Comparison of ENCODE assay signal across 9 cellular contexts in the genomic region with DNA sequence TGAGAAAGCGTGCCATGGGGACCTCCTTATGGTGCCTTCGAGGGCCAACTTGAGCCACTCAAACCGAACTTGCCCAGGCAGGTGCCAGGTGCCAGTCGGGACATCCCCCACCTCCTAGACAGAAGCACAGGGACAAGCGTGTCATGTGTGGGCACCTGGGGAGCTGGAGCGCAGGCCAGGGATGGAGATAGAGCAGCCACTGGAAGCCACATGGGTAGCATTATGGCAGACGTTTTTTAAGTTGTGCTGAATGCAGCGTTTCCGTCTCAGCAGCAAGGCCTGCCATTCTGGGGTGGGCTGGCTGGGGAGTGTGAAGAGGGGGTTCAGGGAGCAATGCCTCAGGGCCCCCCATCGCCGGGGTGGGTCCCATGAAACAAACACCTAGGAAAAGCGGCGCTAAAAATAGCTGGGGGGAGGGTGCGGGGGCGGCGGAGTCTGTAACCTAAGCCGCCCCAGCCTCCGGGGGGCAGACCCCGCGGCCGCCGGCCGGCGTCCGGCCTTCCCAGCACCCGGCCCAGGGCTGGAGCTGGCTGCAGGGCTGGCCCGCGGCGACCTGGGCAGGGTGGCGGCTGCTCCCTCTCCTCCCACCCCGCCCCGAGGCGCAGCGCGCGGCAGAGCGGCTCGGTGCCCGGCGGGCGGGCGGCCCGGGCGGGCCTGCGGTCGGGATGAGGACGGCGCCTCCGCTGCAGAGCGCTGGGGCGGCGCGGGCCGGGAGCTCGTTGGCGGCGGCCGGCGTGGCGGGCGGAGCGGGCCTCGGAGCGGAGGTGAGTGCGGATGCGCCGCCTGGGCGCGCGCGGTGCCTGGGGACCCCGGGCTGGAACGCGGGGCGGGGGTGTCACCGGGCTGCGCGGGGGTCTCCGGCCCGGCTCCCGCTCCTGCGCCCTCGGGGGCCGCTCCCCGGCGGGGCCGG. TPM values are rescaled to one million over a fixed set of nuclear protein-coding genes. Genes with fewer than 3 reads are reported as not detected.
A peak's percentile ranks its signal among the peaks of the same experiment; 100 is the strongest.
DNase-seq lines count a peak whose midpoint lies in the region; ATAC-seq and TF ChIP-seq lines count a peak whose summit lies in the region.
"Had no signal": no experiment of that assay in that cellular context is flagged by ENCODE, and none has a peak within 500 bp of the region (broad histone marks: within the 10 kb centered on the region; RNA-seq: fewer than 3 reads in every experiment).

A gene with protein sequence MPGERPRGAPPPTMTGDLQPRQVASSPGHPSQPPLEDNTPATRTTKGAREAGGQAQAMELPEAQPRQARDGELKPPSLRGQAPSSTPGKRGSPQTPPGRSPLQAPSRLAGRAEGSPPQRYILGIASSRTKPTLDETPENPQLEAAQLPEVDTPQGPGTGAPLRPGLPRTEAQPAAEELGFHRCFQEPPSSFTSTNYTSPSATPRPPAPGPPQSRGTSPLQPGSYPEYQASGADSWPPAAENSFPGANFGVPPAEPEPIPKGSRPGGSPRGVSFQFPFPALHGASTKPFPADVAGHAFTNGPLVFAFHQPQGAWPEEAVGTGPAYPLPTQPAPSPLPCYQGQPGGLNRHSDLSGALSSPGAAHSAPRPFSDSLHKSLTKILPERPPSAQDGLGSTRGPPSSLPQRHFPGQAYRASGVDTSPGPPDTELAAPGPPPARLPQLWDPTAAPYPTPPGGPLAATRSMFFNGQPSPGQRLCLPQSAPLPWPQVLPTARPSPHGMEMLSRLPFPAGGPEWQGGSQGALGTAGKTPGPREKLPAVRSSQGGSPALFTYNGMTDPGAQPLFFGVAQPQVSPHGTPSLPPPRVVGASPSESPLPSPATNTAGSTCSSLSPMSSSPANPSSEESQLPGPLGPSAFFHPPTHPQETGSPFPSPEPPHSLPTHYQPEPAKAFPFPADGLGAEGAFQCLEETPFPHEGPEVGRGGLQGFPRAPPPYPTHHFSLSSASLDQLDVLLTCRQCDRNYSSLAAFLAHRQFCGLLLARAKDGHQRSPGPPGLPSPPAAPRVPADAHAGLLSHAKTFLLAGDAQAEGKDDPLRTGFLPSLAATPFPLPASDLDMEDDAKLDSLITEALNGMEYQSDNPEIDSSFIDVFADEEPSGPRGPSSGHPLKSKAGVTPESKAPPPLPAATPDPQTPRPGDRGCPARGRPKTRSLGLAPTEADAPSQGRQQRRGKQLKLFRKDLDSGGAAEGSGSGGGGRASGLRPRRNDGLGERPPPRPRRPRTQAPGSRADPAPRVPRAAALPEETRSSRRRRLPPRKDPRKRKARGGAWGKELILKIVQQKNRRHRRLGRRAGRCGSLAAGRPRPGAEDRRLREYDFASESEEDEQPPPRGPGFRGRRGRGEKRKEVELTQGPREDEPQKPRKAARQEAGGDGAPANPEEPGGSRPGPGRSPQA (N-terminal part only) (plus strand): TSS at position 469 of the 910 bp plus-strand sequence. CDS start 44,512 bp downstream, outside the sequence.

- H3K27ac Mint-ChIP-seq in CD14-positive monocyte = no peak within 1 kb of the TSS
- H3K27ac Mint-ChIP-seq: T-helper 1 cell treated with Interleukin-12 subunit alpha and Interleukin-12 subunit beta and Interleukin-4 antibody, amounts not matched to agents 30 μg/mL and 1 μg/mL, for 36 hours had no signal

- H3K4me1 ChIP-seq in osteoblast (ENCODE audit: insufficient read depth, low read length) = peaks cover 15% of the 10 kb centered on the region

- H3K27me3 ChIP-seq in osteoblast (ENCODE audit: insufficient read depth, low read length) = no peaks in the 10 kb centered on the region

- intact Hi-C loops in CD14-positive monocyte (cut with micrococcal nuclease) = no loop called here

- H3K9me3 ChIP-seq in osteoblast (ENCODE audit: low read depth, low read length) = no peaks in the 10 kb centered on the region

- H3K4me3 Mint-ChIP-seq in CD14-positive monocyte = peak within 1 kb of the TSS; percentile 41 to 83
- H3K4me3 Mint-ChIP-seq: T-helper 1 cell treated with Interleukin-12 subunit alpha and Interleukin-12 subunit beta and Interleukin-4 antibody, amounts not matched to agents 30 μg/mL and 1 μg/mL, for 36 hours had no signal

- H4K20me1 ChIP-seq in osteoblast (ENCODE audit: insufficient read depth, low read length) = no peaks in the 10 kb centered on the region

- peaks cover 0 to 2% of the 10 kb centered on the region in 2 donors for H3K36me3 Mint-ChIP-seq in CD14-positive monocyte

- no peak for TF ChIP-seq CTCF in CD14-positive monocyte (IDR thresholded peaks at IDR 0.05)
- TF ChIP-seq CTCF in osteoblast (IDR thresholded peaks at IDR 0.05; ENCODE audit: extremely low read depth, low read depth, low read length) = no peak

- DNase-seq in CD14-positive monocyte (ENCODE audit: low spot score) (peak; percentile 22), RPMI7951 (ENCODE audit: low read depth) (peak; percentile 55), glomerular endothelial cell (ENCODE audit: extremely low read depth, low read depth, low spot score) (no peak), osteoblast (ENCODE audit: insufficient read length, low spot score, missing footprints) (peak; percentile 99), AML-193 (lab: John Stamatoyannopoulos, UW) (no peak)

- H2AFZ ChIP-seq in osteoblast (ENCODE audit: low read length) = peak within 1 kb of the TSS; percentile 80

- peak within 1 kb of the TSS; percentile 85 for H3K27ac ChIP-seq in osteoblast (ENCODE audit: low read depth, low read length)

- H3K9me3 Mint-ChIP-seq in CD14-positive monocyte = peaks cover 0 to 14% (median 3%) of the 10 kb centered on the region in 7 donors
- H3K9me3 Mint-ChIP-seq: T-helper 1 cell treated with Interleukin-12 subunit alpha and Interleukin-12 subunit beta and Interleukin-4 antibody, amounts not matched to agents 30 μg/mL and 1 μg/mL, for 36 hours had no signal

- H3K4me2 ChIP-seq in osteoblast (ENCODE audit: insufficient read depth, low read length) = peak within 1 kb of the TSS; percentile 94

- no peaks in the 10 kb centered on the region for H3K36me3 ChIP-seq in osteoblast (ENCODE audit: insufficient read depth, low read length)

- peaks cover 38% of the 10 kb centered on the region for H3K79me2 ChIP-seq in osteoblast (ENCODE audit: insufficient read depth, low read length)

- no peak for ATAC-seq in HG03565 (IDR thresholded peaks at IDR 0.05; ENCODE audit: unreplicated experiment)
- ATAC-seq in GM19397 (IDR thresholded peaks at IDR 0.05; ENCODE audit: unreplicated experiment) = no peak
- ATAC-seq in HG02870 (IDR thresholded peaks at IDR 0.05; ENCODE audit: unreplicated experiment) = no peak

- H3K4me1 Mint-ChIP-seq in CD14-positive monocyte = peaks cover 9% of the 10 kb centered on the region

- peak within 1 kb of the TSS; percentile 78 for H3K4me3 ChIP-seq in osteoblast (ENCODE audit: insufficient read depth, low read length)

- H3K27me3 Mint-ChIP-seq in CD14-positive monocyte (ENCODE audit: low read depth in 3 of 3) = peaks cover 25 to 35% (median 32%) of the 10 kb centered on the region in 3 donors

RNA-seq across cellular contexts. Expression of the gene that starts here (rescaled TPM):
- under 1 TPM; 0.02 to 0.10 TPM for polyA plus RNA-seq in CD14-positive monocyte
- total RNA-seq in RPMI7951 (2014; rRNA removed; shearing (Covaris generic)) = 0.12 and 0.39 TPM in 2 replicates
- total RNA-seq in glomerular endothelial cell (12.5 and 29.1 TPM in 2 replicates), osteoblast (5.3 and 8.3 TPM in 2 replicates)

Comparison
In these comparisons a context has a peak if more than half of its experiments do, and no peak if none do; other contexts are left out.
1. Peak in DNase-seq in CD14-positive monocyte; RNA of the gene not detected or under 1 TPM.
2. Peak in DNase-seq in RPMI7951; RNA of the gene not detected or under 1 TPM.